Comparison of ENCODE assay signal across 9 cellular contexts in genomic region chr17:59371426-59372099, GRCh38. TPM values are rescaled to one million over a fixed set of nuclear protein-coding genes. Genes with fewer than 3 reads are reported as not detected.
DNase-seq lines count a peak whose midpoint lies in the region; TF ChIP-seq lines count a peak whose summit lies in the region.
"Had no signal": no experiment of that assay in that cellular context is flagged by ENCODE, and none has a peak within 500 bp of the region (broad histone marks: within the 10 kb centered on the region; RNA-seq: fewer than 3 reads in every experiment).

No MANE protein-coding gene starts in this region.

- H3F3A ChIP-seq in smooth muscle cell (ENCODE audit: low read depth): peaks cover 13% of the 10 kb centered on the region

- H3K79me2 ChIP-seq in smooth muscle cell (ENCODE audit: low read depth): peaks cover 15% of the 10 kb centered on the region

- CTCF ChIA-PET in HEK293 (lab: Yijun Ruan, JAX): interaction anchor here (0.6 to 1.0 kb wide), 2 partner anchors 29 to 42 kb away, joined by 3 read pairs; no protein-coding TSS in a partner anchor

- no peak overlapping the region for H2AFZ ChIP-seq in smooth muscle cell (ENCODE audit: low read depth)

- H3K27me3 ChIP-seq in adrenal gland (no peaks in the 10 kb centered on the region), layer of hippocampus (ENCODE audit: control insufficient read depth, insufficient read depth, low read length) (no peaks in the 10 kb centered on the region), smooth muscle cell (ENCODE audit: low read depth) (no peaks in the 10 kb centered on the region)

- H3K27ac ChIP-seq in HEK293 (ENCODE audit: extremely low read depth, low read depth, low read length) (no peak overlapping the region), adrenal gland (peak overlapping the region in 4 of 5 donors; percentile 54 to 89 (median 81)), layer of hippocampus (ENCODE audit: low read depth, low read length) (peak overlapping the region; percentile 95), smooth muscle cell (ENCODE audit: low read depth) (peak overlapping the region; percentile 65)

- POLR2A ChIA-PET in HEK293 (lab: Yijun Ruan, JAX): no interaction called here

- H3K9me3 ChIP-seq in HEK293 (ENCODE audit: control insufficient read depth, insufficient read depth, low read depth, low read length) (no peaks in the 10 kb centered on the region), adrenal gland (replicated peaks in 1 of 3) (no peaks in the 10 kb centered on the region), smooth muscle cell (replicated peaks; ENCODE audit: low read depth) (no peaks in the 10 kb centered on the region)

- H3K9ac ChIP-seq in smooth muscle cell (ENCODE audit: low read depth): no peak overlapping the region

- no peaks in the 10 kb centered on the region for H3K36me3 ChIP-seq in HEK293 (ENCODE audit: control insufficient read depth in 2 of 2, insufficient read depth in 1 of 2, low read length in 2 of 2)
- H3K36me3 ChIP-seq in adrenal gland (replicated peaks in 1 of 2): no peaks in the 10 kb centered on the region
- no peaks in the 10 kb centered on the region for H3K36me3 ChIP-seq in smooth muscle cell (ENCODE audit: low read depth)

- intact Hi-C loops in adrenal gland (cut with DNase I): no loop called here

- H3K4me3 ChIP-seq in HEK293 (ENCODE audit: low read depth, low read length): no peak overlapping the region
- no peak overlapping the region for H3K4me3 ChIP-seq in adrenal gland
- no peak overlapping the region for H3K4me3 ChIP-seq in smooth muscle cell

- peak overlapping the region; percentile 61 for H3K4me2 ChIP-seq in smooth muscle cell

- H4K20me1 ChIP-seq in smooth muscle cell (ENCODE audit: low read depth): no peaks in the 10 kb centered on the region

- TF ChIP-seq POLR2A in adrenal gland (IDR thresholded peaks at IDR 0.05): no peak

- DNase-seq in adrenal gland (peak in 4 of 7 donors; percentile 14 to 68 (median 40)), smooth muscle cell (lab: John Stamatoyannopoulos, UW; ENCODE audit: unreplicated experiment) (no peak), GM13977 (ENCODE audit: low spot score) (no peak), cortex of kidney (lab: John Stamatoyannopoulos, UW) (no peak)
- DNase-seq in activated T-cell treated with anti-CD3 and anti-CD28 coated beads, Interleukin-2, amount 50 U/mL, for 48 hours: no peak
- no peak for DNase-seq in activated CD8-positive, alpha-beta memory T cell treated with anti-CD3 and anti-CD28 coated beads, Interleukin-2, amount 50 U/mL, for 4 hours
- DNase-seq: NCI-H2171 had no signal

- in situ Hi-C loops in GM13977 (cut with MboI; ENCODE audit: low pct_unique_long_range_greater_than_20kb, low sequenced_read_pairs, unreplicated experiment): no loop called here

- WGBS in adrenal gland, 4 donors: 37 to 44% (median 43%) methylated on average over 5 of the region's 5 CpGs
- 56% methylated on average over 5 of the region's 5 CpGs for WGBS in smooth muscle cell (ENCODE audit: low lambda C conversion rate)

- TF ChIP-seq CTCF in HEK293 (tag by site-specific recombination; IDR thresholded peaks at IDR 0.05): no peak
- no peak for TF ChIP-seq CTCF in adrenal gland (IDR thresholded peaks at IDR 0.05)
- no peak for TF ChIP-seq CTCF in smooth muscle cell (IDR thresholded peaks at IDR 0.05; ENCODE audit: borderline replicate concordance, insufficient read depth, poor library complexity, severe bottlenecking)
- no peak for TF ChIP-seq CTCF in GM13977 (IDR thresholded peaks at IDR 0.05; ENCODE audit: extremely low read depth, insufficient read depth, missing control alignments)

- H3K4me1 ChIP-seq in HEK293 (ENCODE audit: control insufficient read depth, insufficient read depth, low read length) (peaks cover 34% of the 10 kb centered on the region), adrenal gland (replicated peaks in 1 of 2) (peaks cover 49 to 98% of the 10 kb centered on the region in 2 donors), smooth muscle cell (ENCODE audit: low read depth) (peaks cover 64% of the 10 kb centered on the region)

TF ChIP-seq in HEK293, 187 proteins besides CTCF, POLR2A, EP300 and RAD21:
- TF ChIP-seq ZNF433 (tag by site-specific recombination; IDR thresholded peaks at IDR 0.05; ENCODE audit: low read depth) (no peak), ZNF112 (tag by site-specific recombination; IDR thresholded peaks at IDR 0.05) (no peak), ZNF585B (tag by site-specific recombination; IDR thresholded peaks at IDR 0.05) (no peak), TRIM28 (IDR thresholded peaks at IDR 0.05; ENCODE audit: borderline replicate concordance, low read length) (no peak), ZSCAN30 (tag by site-specific recombination; IDR thresholded peaks at IDR 0.05) (no peak), ZNF16 (tag by site-specific recombination; IDR thresholded peaks at IDR 0.05; ENCODE audit: low read depth) (no peak), ZBTB48 (tag by site-specific recombination; IDR thresholded peaks at IDR 0.05) (no peak), ZNF600 (tag by site-specific recombination; IDR thresholded peaks at IDR 0.05) (0 out of 2 replicates have a peak, but pooled peaks have one; percentile 9), ZNF501 (tag by site-specific recombination; IDR thresholded peaks at IDR 0.05) (no peak)

RNA-seq across cellular contexts. Expression of gene YPEL2, which starts 40.1 kb away (rescaled TPM):
- 10 to 100 TPM in 7 of 8 donors, 1 to 10 TPM in 1; 5.8 to 33.5 (median 28.4) TPM for total RNA-seq in adrenal gland
- polyA plus RNA-seq in adrenal gland: 1 to 10 TPM; 6.0 to 7.9 (median 6.1) TPM
- 8.0 and 9.6 TPM in 2 replicates for total RNA-seq in smooth muscle cell
- polyA plus RNA-seq in smooth muscle cell: 4.0 and 8.2 TPM in 2 replicates

Comparison
In these comparisons a context has a peak if more than half of its experiments do, and no peak if none do; other contexts are left out.
1. DNase-seq: peak in adrenal gland (4 of 7); none in smooth muscle cell (single experiment), GM13977 (single experiment), cortex of kidney (single experiment), activated T-cell treated with anti-CD3 and anti-CD28 coated beads, Interleukin-2, amount 50 U/mL, for 48 hours (0 of 2) and activated CD8-positive, alpha-beta memory T cell treated with anti-CD3 and anti-CD28 coated beads, Interleukin-2, amount 50 U/mL, for 4 hours (single experiment).